In genomic region chr11:11558826-11559225, GRCh38 we compare ENCODE assay signal across 12 cellular contexts.
DNase-seq lines count a peak whose midpoint lies in the region; FAIRE-seq and TF ChIP-seq lines count a peak whose summit lies in the region.
"Had no signal": no experiment of that assay in that cellular context is flagged by ENCODE, and none has a peak within 500 bp of the region (broad histone marks: within the 10 kb centered on the region; RNA-seq: fewer than 3 reads in every experiment).

No MANE protein-coding gene starts in this region.

- H3K36me3 ChIP-seq in kidney (ENCODE audit: control insufficient read depth in 1 of 2, insufficient read depth in 2 of 2, low read length in 2 of 2), result no peaks in the 10 kb centered on the region
- H3K36me3 ChIP-seq: BLaER1 had no signal

- no peak for FAIRE-seq in kidney (lab: Jason Lieb, UNC)

- no peaks in the 10 kb centered on the region for H3K9me3 ChIP-seq in kidney (ENCODE audit: control insufficient read depth in 1 of 2, low read length in 2 of 2)
- H3K9me3 ChIP-seq: BLaER1 had no signal

- peak overlapping the region; percentile 88; the same call in 1 of the 2 replicates for H3K27ac ChIP-seq in VCaP
- peak overlapping the region in 1 of 2 donors; percentile 13 for H3K27ac ChIP-seq in kidney (ENCODE audit: low read depth in 2 of 2, low read length in 2 of 2)
- H3K27ac ChIP-seq: BLaER1 had no signal

- peaks cover 22 to 26% of the 10 kb centered on the region in 2 donors for H3K4me1 ChIP-seq in kidney (ENCODE audit: control insufficient read depth in 1 of 2, insufficient read depth in 1 of 2, low read depth in 1 of 2, low read length in 2 of 2)

- no peak overlapping the region for H3K9ac ChIP-seq in kidney (ENCODE audit: low read length in 2 of 2)
- H3K9ac ChIP-seq: BLaER1 had no signal

- TF ChIP-seq POLR2A in erythroblast (IDR thresholded peaks at IDR 0.05; ENCODE audit: low read length), result no peak

- no peak for TF ChIP-seq CTCF in VCaP (conservative IDR thresholded peaks at IDR 0.05)
- no peak for TF ChIP-seq CTCF in kidney (IDR thresholded peaks at IDR 0.05; ENCODE audit: borderline replicate concordance, extremely low read depth, insufficient read depth)

- in situ Hi-C loops in KBM-7 (cut with MboI; ENCODE audit: low pct_unique_long_range_greater_than_20kb, low sequenced_read_pairs), result no loop called here

- H3K4me3 ChIP-seq in kidney (ENCODE audit: low read length in 2 of 2), result no peak overlapping the region
- H3K4me3 ChIP-seq: BLaER1 had no signal

- DNase-seq in KBM-7 (peak; percentile 8), kidney tubule cell (ENCODE audit: low spot score) (peak; percentile 87), renal cortical epithelial cell (ENCODE audit: low read depth) (peak; percentile 82), kidney (no peak), T-helper 2 cell (no peak), erythroblast (lab: John Stamatoyannopoulos, UW) (no peak)
- DNase-seq: GOT3, NCI-H1694, NCI-H2171, NCI-H524 had no signal

- intact Hi-C loops in kidney (cut with DNase I), result no loop called here

Comparison
In these comparisons a context has a peak if more than half of its experiments do, and no peak if none do; other contexts are left out.
1. DNase-seq: peak in KBM-7 (single experiment), kidney tubule cell (single experiment) and renal cortical epithelial cell (single experiment); none in kidney (single experiment), T-helper 2 cell (0 of 5) and erythroblast (0 of 2).